1 cellular context compared by ENCODE assay signal in the genomic region with DNA sequence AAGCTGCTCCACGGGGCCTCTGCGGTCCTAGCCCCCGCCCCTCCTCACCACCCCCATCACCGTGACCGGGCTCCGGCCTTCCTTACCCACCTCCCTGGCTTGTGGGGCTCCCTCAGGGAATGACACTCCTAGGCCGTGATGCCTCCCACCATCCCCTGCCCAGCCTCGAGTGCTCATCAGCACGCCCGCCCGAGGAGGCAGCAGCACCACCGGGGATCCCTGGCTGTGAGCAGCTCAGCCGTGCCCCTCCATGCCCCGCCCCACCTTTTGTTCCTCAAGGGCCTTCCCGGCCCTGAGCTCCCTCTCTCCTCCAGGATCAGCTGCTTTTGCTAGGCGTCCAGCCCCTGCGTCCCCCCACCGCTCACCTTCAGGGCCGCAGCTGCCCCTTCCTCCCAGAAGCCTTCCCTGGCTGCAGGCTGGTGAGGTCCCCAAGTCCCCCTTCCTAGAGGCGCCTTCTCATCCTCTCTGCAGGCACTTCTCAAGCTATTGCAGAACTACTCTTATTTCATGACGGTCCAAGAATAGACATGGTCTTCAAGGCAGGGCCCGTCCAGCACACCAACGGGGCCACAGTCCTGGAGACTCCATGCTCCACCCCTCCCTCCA.
TF ChIP-seq lines count a peak whose summit lies in the region.

No MANE protein-coding gene starts in this region.

TF ChIP-seq in HepG2, 621 proteins besides CTCF, POLR2A, EP300 and RAD21 (continued from another document and continues in another):
- TF ChIP-seq AKAP8 (CRISPR knock-in tag; IDR thresholded peaks at IDR 0.05), result no peak
- TF ChIP-seq RFXANK (CRISPR knock-in tag; IDR thresholded peaks at IDR 0.05), result no peak
- no peak for TF ChIP-seq PCBP1 (IDR thresholded peaks at IDR 0.05; ENCODE audit: borderline replicate concordance, low read depth, low read length)
- no peak for TF ChIP-seq PITX1 (CRISPR knock-in tag; IDR thresholded peaks at IDR 0.05)
- no peak for TF ChIP-seq EHMT2 (IDR thresholded peaks at IDR 0.05; ENCODE audit: borderline replicate concordance, low read depth, low read length)
- TF ChIP-seq NFATC3 (CRISPR knock-in tag; IDR thresholded peaks at IDR 0.05), result 0 out of 2 replicates have a peak, but pooled peaks have one; percentile 53
- TF ChIP-seq, protein P1, sequence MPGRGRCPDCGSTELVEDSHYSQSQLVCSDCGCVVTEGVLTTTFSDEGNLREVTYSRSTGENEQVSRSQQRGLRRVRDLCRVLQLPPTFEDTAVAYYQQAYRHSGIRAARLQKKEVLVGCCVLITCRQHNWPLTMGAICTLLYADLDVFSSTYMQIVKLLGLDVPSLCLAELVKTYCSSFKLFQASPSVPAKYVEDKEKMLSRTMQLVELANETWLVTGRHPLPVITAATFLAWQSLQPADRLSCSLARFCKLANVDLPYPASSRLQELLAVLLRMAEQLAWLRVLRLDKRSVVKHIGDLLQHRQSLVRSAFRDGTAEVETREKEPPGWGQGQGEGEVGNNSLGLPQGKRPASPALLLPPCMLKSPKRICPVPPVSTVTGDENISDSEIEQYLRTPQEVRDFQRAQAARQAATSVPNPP (CRISPR knock-in tag; IDR thresholded peaks at IDR 0.05), result no peak
- TF ChIP-seq ZSCAN21 (CRISPR knock-in tag; IDR thresholded peaks at IDR 0.05; ENCODE audit: borderline replicate concordance), result no peak
- TF ChIP-seq RFX1 (IDR thresholded peaks at IDR 0.05), result no peak
- TF ChIP-seq, protein P2, sequence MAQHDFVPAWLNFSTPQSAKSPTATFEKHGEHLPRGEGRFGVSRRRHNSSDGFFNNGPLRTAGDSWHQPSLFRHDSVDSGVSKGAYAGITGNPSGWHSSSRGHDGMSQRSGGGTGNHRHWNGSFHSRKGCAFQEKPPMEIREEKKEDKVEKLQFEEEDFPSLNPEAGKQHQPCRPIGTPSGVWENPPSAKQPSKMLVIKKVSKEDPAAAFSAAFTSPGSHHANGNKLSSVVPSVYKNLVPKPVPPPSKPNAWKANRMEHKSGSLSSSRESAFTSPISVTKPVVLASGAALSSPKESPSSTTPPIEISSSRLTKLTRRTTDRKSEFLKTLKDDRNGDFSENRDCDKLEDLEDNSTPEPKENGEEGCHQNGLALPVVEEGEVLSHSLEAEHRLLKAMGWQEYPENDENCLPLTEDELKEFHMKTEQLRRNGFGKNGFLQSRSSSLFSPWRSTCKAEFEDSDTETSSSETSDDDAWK (CRISPR knock-in tag; IDR thresholded peaks at IDR 0.05), result no peak
- no peak for TF ChIP-seq RCOR2 (CRISPR knock-in tag; IDR thresholded peaks at IDR 0.05)
- TF ChIP-seq, protein P3, sequence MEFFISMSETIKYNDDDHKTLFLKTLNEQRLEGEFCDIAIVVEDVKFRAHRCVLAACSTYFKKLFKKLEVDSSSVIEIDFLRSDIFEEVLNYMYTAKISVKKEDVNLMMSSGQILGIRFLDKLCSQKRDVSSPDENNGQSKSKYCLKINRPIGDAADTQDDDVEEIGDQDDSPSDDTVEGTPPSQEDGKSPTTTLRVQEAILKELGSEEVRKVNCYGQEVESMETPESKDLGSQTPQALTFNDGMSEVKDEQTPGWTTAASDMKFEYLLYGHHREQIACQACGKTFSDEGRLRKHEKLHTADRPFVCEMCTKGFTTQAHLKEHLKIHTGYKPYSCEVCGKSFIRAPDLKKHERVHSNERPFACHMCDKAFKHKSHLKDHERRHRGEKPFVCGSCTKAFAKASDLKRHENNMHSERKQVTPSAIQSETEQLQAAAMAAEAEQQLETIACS (CRISPR knock-in tag; IDR thresholded peaks at IDR 0.05), result no peak
- no peak for TF ChIP-seq ZNF124 (CRISPR knock-in tag; IDR thresholded peaks at IDR 0.05)
- TF ChIP-seq SNRNP70 (IDR thresholded peaks at IDR 0.05; ENCODE audit: low read depth, low read length), result no peak
- TF ChIP-seq SP140L (CRISPR knock-in tag; IDR thresholded peaks at IDR 0.05; ENCODE audit: borderline replicate concordance), result no peak
- TF ChIP-seq, protein P4, sequence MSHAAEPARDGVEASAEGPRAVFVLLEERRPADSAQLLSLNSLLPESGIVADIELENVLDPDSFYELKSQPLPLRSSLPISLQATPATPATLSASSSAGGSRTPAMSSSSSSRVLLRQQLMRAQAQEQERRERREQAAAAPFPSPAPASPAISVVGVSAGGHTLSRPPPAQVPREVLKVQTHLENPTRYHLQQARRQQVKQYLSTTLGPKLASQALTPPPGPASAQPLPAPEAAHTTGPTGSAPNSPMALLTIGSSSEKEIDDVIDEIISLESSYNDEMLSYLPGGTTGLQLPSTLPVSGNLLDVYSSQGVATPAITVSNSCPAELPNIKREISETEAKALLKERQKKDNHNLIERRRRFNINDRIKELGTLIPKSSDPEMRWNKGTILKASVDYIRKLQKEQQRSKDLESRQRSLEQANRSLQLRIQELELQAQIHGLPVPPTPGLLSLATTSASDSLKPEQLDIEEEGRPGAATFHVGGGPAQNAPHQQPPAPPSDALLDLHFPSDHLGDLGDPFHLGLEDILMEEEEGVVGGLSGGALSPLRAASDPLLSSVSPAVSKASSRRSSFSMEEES (CRISPR knock-in tag; IDR thresholded peaks at IDR 0.05), result no peak
- TF ChIP-seq, protein P5, sequence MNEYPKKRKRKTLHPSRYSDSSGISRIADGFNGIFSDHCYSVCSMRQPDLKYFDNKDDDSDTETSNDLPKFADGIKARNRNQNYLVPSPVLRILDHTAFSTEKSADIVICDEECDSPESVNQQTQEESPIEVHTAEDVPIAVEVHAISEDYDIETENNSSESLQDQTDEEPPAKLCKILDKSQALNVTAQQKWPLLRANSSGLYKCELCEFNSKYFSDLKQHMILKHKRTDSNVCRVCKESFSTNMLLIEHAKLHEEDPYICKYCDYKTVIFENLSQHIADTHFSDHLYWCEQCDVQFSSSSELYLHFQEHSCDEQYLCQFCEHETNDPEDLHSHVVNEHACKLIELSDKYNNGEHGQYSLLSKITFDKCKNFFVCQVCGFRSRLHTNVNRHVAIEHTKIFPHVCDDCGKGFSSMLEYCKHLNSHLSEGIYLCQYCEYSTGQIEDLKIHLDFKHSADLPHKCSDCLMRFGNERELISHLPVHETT (CRISPR knock-in tag; conservative IDR thresholded peaks at IDR 0.05), result no peak
- TF ChIP-seq, protein P6, sequence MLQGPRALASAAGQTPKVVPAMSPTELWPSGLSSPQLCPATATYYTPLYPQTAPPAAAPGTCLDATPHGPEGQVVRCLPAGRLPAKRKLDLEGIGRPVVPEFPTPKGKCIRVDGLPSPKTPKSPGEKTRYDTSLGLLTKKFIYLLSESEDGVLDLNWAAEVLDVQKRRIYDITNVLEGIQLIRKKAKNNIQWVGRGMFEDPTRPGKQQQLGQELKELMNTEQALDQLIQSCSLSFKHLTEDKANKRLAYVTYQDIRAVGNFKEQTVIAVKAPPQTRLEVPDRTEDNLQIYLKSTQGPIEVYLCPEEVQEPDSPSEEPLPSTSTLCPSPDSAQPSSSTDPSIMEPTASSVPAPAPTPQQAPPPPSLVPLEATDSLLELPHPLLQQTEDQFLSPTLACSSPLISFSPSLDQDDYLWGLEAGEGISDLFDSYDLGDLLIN (CRISPR knock-in tag; IDR thresholded peaks at IDR 0.05; ENCODE audit: borderline replicate concordance), result no peak
- TF ChIP-seq ZNF788 (CRISPR knock-in tag; IDR thresholded peaks at IDR 0.05; ENCODE audit: borderline replicate concordance), result 0 out of 2 replicates have a peak, but pooled peaks have one; percentile 6
- TF ChIP-seq, protein P7, sequence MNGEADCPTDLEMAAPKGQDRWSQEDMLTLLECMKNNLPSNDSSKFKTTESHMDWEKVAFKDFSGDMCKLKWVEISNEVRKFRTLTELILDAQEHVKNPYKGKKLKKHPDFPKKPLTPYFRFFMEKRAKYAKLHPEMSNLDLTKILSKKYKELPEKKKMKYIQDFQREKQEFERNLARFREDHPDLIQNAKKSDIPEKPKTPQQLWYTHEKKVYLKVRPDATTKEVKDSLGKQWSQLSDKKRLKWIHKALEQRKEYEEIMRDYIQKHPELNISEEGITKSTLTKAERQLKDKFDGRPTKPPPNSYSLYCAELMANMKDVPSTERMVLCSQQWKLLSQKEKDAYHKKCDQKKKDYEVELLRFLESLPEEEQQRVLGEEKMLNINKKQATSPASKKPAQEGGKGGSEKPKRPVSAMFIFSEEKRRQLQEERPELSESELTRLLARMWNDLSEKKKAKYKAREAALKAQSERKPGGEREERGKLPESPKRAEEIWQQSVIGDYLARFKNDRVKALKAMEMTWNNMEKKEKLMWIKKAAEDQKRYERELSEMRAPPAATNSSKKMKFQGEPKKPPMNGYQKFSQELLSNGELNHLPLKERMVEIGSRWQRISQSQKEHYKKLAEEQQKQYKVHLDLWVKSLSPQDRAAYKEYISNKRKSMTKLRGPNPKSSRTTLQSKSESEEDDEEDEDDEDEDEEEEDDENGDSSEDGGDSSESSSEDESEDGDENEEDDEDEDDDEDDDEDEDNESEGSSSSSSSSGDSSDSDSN (CRISPR knock-in tag; IDR thresholded peaks at IDR 0.05), result no peak
- TF ChIP-seq SRSF4 (IDR thresholded peaks at IDR 0.05; ENCODE audit: low read depth, low read length, poor library complexity, severe bottlenecking), result no peak
- no peak for TF ChIP-seq LCORL (IDR thresholded peaks at IDR 0.05)
- no peak for TF ChIP-seq LCORL (CRISPR knock-in tag; IDR thresholded peaks at IDR 0.05)
- peak; percentile 40 for TF ChIP-seq AGO1 (IDR thresholded peaks at IDR 0.05; ENCODE audit: low read depth, low read length, poor library complexity, severe bottlenecking)
- TF ChIP-seq, protein P8, sequence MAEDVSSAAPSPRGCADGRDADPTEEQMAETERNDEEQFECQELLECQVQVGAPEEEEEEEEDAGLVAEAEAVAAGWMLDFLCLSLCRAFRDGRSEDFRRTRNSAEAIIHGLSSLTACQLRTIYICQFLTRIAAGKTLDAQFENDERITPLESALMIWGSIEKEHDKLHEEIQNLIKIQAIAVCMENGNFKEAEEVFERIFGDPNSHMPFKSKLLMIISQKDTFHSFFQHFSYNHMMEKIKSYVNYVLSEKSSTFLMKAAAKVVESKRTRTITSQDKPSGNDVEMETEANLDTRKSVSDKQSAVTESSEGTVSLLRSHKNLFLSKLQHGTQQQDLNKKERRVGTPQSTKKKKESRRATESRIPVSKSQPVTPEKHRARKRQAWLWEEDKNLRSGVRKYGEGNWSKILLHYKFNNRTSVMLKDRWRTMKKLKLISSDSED (CRISPR knock-in tag; IDR thresholded peaks at IDR 0.05), result no peak
- TF ChIP-seq HOXA7 (CRISPR knock-in tag; IDR thresholded peaks at IDR 0.05), result no peak
- TF ChIP-seq NFIC (IDR thresholded peaks at IDR 0.05; ENCODE audit: low read length), result no peak
- no peak for TF ChIP-seq ZNF17 (CRISPR knock-in tag; IDR thresholded peaks at IDR 0.05)
- no peak for TF ChIP-seq CCDC6 (CRISPR knock-in tag; IDR thresholded peaks at IDR 0.05)
- no peak for TF ChIP-seq ZSCAN25 (CRISPR knock-in tag; IDR thresholded peaks at IDR 0.05)
- TF ChIP-seq ZFY (CRISPR knock-in tag; IDR thresholded peaks at IDR 0.05), result no peak
- no peak for TF ChIP-seq ZNF749 (CRISPR knock-in tag; IDR thresholded peaks at IDR 0.05; ENCODE audit: borderline replicate concordance)
- no peak for TF ChIP-seq SMYD3 (CRISPR knock-in tag; IDR thresholded peaks at IDR 0.05)
- no peak for TF ChIP-seq SNAI1 (CRISPR knock-in tag; IDR thresholded peaks at IDR 0.05; ENCODE audit: borderline replicate concordance)
- TF ChIP-seq ZNF317 (CRISPR knock-in tag; IDR thresholded peaks at IDR 0.05), result no peak
- no peak for TF ChIP-seq ZNF3 (CRISPR knock-in tag; IDR thresholded peaks at IDR 0.05)
- TF ChIP-seq, protein P9, sequence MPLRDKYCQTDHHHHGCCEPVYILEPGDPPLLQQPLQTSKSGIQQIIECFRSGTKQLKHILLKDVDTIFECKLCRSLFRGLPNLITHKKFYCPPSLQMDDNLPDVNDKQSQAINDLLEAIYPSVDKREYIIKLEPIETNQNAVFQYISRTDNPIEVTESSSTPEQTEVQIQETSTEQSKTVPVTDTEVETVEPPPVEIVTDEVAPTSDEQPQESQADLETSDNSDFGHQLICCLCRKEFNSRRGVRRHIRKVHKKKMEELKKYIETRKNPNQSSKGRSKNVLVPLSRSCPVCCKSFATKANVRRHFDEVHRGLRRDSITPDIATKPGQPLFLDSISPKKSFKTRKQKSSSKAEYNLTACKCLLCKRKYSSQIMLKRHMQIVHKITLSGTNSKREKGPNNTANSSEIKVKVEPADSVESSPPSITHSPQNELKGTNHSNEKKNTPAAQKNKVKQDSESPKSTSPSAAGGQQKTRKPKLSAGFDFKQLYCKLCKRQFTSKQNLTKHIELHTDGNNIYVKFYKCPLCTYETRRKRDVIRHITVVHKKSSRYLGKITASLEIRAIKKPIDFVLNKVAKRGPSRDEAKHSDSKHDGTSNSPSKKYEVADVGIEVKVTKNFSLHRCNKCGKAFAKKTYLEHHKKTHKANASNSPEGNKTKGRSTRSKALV (CRISPR knock-in tag; IDR thresholded peaks at IDR 0.05), result no peak
- no peak for TF ChIP-seq NR2F6 (IDR thresholded peaks at IDR 0.05)
- TF ChIP-seq NR2F6 (CRISPR knock-in tag; IDR thresholded peaks at IDR 0.05), result no peak
- TF ChIP-seq, protein P10, sequence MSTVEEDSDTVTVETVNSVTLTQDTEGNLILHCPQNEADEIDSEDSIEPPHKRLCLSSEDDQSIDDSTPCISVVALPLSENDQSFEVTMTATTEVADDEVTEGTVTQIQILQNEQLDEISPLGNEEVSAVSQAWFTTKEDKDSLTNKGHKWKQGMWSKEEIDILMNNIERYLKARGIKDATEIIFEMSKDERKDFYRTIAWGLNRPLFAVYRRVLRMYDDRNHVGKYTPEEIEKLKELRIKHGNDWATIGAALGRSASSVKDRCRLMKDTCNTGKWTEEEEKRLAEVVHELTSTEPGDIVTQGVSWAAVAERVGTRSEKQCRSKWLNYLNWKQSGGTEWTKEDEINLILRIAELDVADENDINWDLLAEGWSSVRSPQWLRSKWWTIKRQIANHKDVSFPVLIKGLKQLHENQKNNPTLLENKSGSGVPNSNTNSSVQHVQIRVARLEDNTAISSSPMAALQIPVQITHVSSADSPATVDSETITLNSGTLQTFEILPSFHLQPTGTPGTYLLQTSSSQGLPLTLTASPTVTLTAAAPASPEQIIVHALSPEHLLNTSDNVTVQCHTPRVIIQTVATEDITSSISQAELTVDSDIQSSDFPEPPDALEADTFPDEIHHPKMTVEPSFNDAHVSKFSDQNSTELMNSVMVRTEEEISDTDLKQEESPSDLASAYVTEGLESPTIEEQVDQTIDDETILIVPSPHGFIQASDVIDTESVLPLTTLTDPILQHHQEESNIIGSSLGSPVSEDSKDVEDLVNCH (CRISPR knock-in tag; IDR thresholded peaks at IDR 0.05), result no peak
- TF ChIP-seq, protein P11, sequence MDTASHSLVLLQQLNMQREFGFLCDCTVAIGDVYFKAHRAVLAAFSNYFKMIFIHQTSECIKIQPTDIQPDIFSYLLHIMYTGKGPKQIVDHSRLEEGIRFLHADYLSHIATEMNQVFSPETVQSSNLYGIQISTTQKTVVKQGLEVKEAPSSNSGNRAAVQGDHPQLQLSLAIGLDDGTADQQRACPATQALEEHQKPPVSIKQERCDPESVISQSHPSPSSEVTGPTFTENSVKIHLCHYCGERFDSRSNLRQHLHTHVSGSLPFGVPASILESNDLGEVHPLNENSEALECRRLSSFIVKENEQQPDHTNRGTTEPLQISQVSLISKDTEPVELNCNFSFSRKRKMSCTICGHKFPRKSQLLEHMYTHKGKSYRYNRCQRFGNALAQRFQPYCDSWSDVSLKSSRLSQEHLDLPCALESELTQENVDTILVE (CRISPR knock-in tag; IDR thresholded peaks at IDR 0.05), result no peak
- no peak for TF ChIP-seq ZNF382 (CRISPR knock-in tag; IDR thresholded peaks at IDR 0.05; ENCODE audit: borderline replicate concordance)
- no peak for TF ChIP-seq NRL (CRISPR knock-in tag; IDR thresholded peaks at IDR 0.05; ENCODE audit: borderline replicate concordance)
- TF ChIP-seq GPN1 (CRISPR knock-in tag; IDR thresholded peaks at IDR 0.05; ENCODE audit: borderline replicate concordance), result no peak
- no peak for TF ChIP-seq ZNF20 (CRISPR knock-in tag; IDR thresholded peaks at IDR 0.05)
- no peak for TF ChIP-seq EEA1 (CRISPR knock-in tag; IDR thresholded peaks at IDR 0.05; ENCODE audit: borderline replicate concordance)
- no peak for TF ChIP-seq ATM (IDR thresholded peaks at IDR 0.05; ENCODE audit: borderline replicate concordance)
